30 cellular contexts compared by ENCODE assay signal in genomic region chrX:78307665-78308064, GRCh38. TPM values are rescaled to one million over a fixed set of nuclear protein-coding genes. Genes with fewer than 3 reads are reported as not detected.
"Had no signal": no experiment of that assay in that cellular context is flagged by ENCODE, and none has a peak within 500 bp of the region (broad histone marks: within the 10 kb centered on the region; RNA-seq: fewer than 3 reads in every experiment).

No MANE protein-coding gene starts in this region.

- ATAC-seq: esophagus mucosa; heart right ventricle; left colon; left ventricle myocardium superior; naive thymus-derived CD8-positive, alpha-beta T cell; psoas muscle; right cardiac atrium; stimulated activated naive CD8-positive, alpha-beta T cell treated with anti-CD3 and anti-CD28 coated beads, Interleukin-15, amount 100 ng/mL, for 72 hours; upper lobe of right lung had no signal

- H3K4me3 ChIP-seq: colonic mucosa, heart right ventricle, lower lobe of right lung, psoas muscle, skin epidermis, spleen, suprapubic skin, transverse colon, upper lobe of right lung, uterus had no signal

- H3K27ac ChIP-seq: colonic mucosa, epithelial cell of prostate, heart right ventricle, lower lobe of right lung, psoas muscle, skin epidermis, spleen, suprapubic skin, transverse colon, upper lobe of right lung, uterus had no signal

- DNase-seq: colonic mucosa; effector CD8-positive, alpha-beta T cell; endodermal cell; foreskin melanocyte; glutamatergic neuron; heart right ventricle; hippocampal formation; left colon; left ventricle myocardium superior; lower lobe of right lung; naive thymus-derived CD8-positive, alpha-beta T cell; nephron progenitor cell; nucleus accumbens; psoas muscle; right cardiac atrium; spleen; stimulated activated CD4-positive, alpha-beta T cell treated with anti-CD3 and anti-CD28 coated beads, Interleukin-2, amount 100 ng/mL, for 48 hours; stimulated activated naive CD4-positive, alpha-beta T cell; stimulated activated naive CD8-positive, alpha-beta T cell treated with anti-CD3 and anti-CD28 coated beads, Interleukin-15, amount 100 ng/mL, for 72 hours; transverse colon; upper lobe of right lung; uterus had no signal

- H3K27ac Mint-ChIP-seq: dendritic cell treated with granulocyte-macrophage colony-stimulating factor and Interleukin-4, amounts not matched to agents 40 ng/mL and 50 ng/mL, for 4 days; endodermal cell; naive thymus-derived CD8-positive, alpha-beta T cell; nephron progenitor cell; stimulated activated naive CD8-positive, alpha-beta T cell treated with anti-CD3 and anti-CD28 coated beads, Interleukin-15, amount 100 ng/mL, for 72 hours had no signal

- H3K27me3 ChIP-seq: colonic mucosa, spleen, suprapubic skin, transverse colon, upper lobe of right lung, uterus had no signal

- H3K4me1 ChIP-seq: colonic mucosa, heart right ventricle, lower lobe of right lung, psoas muscle, spleen, suprapubic skin, transverse colon, upper lobe of right lung, uterus had no signal

- H3K36me3 ChIP-seq: colonic mucosa, heart right ventricle, lower lobe of right lung, suprapubic skin, transverse colon, upper lobe of right lung, uterus had no signal

- H3K27me3 Mint-ChIP-seq: dendritic cell treated with granulocyte-macrophage colony-stimulating factor and Interleukin-4, amounts not matched to agents 40 ng/mL and 50 ng/mL, for 4 days; naive thymus-derived CD8-positive, alpha-beta T cell; stimulated activated naive CD8-positive, alpha-beta T cell treated with anti-CD3 and anti-CD28 coated beads, Interleukin-15, amount 100 ng/mL, for 72 hours had no signal

- H3K9me3 Mint-ChIP-seq: dendritic cell treated with granulocyte-macrophage colony-stimulating factor and Interleukin-4, amounts not matched to agents 40 ng/mL and 50 ng/mL, for 4 days; stimulated activated naive CD8-positive, alpha-beta T cell treated with anti-CD3 and anti-CD28 coated beads, Interleukin-15, amount 100 ng/mL, for 72 hours had no signal

- H3K9me3 ChIP-seq: colonic mucosa, heart right ventricle, lower lobe of right lung, psoas muscle, suprapubic skin, transverse colon, upper lobe of right lung, uterus had no signal

- H3K4me1 Mint-ChIP-seq: endodermal cell; nephron progenitor cell; stimulated activated naive CD8-positive, alpha-beta T cell treated with anti-CD3 and anti-CD28 coated beads, Interleukin-15, amount 100 ng/mL, for 72 hours had no signal

- H3K36me3 Mint-ChIP-seq: naive thymus-derived CD8-positive, alpha-beta T cell had no signal

- H3K4me3 Mint-ChIP-seq: dendritic cell treated with granulocyte-macrophage colony-stimulating factor and Interleukin-4, amounts not matched to agents 40 ng/mL and 50 ng/mL, for 4 days; endodermal cell; naive thymus-derived CD8-positive, alpha-beta T cell; nephron progenitor cell; stimulated activated naive CD8-positive, alpha-beta T cell treated with anti-CD3 and anti-CD28 coated beads, Interleukin-15, amount 100 ng/mL, for 72 hours had no signal

RNA-seq across cellular contexts. Expression of gene CYSLTR1, which starts 19.7 kb away (rescaled TPM):
- total RNA-seq: kidney epithelial cell, osteocyte, renal cortical epithelial cell had no signal
